Comparison of ENCODE assay signal across 27 cellular contexts in the genomic region with DNA sequence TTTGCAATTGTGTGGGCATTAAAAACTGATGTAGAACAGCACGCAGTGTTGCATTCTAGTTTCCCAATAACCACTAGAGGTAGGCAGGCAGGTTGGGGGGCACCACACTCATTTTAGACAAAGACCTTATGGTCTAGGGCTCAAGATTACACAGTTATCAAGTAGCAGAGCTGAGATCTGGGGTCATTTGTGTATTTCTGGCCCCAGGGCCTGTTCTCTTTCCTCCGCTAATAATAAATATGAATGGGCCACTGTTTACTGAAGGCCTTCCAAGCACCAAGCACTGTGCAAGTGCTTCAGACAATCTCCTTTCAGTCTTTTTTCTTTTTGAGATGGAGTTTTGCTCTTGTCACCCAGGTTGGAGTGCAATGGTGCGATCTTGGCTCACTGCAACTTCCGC. TPM values are rescaled to one million over a fixed set of nuclear protein-coding genes. Genes with fewer than 3 reads are reported as not detected.
"Had no signal": no experiment of that assay in that cellular context is flagged by ENCODE, and none has a peak within 500 bp of the region (broad histone marks: within the 10 kb centered on the region; RNA-seq: fewer than 3 reads in every experiment).

No MANE protein-coding gene starts in this region.

- H3K27me3 Mint-ChIP-seq: dendritic cell treated with granulocyte-macrophage colony-stimulating factor and Interleukin-4, amounts not matched to agents 40 ng/mL and 50 ng/mL, for 4 days; naive B cell had no signal

- H3K27me3 ChIP-seq: esophagus squamous epithelium, gastroesophageal sphincter, heart left ventricle, hepatocyte, left lung had no signal

- H3K4me3 ChIP-seq: coronary artery, esophagus squamous epithelium, gastroesophageal sphincter, heart left ventricle, hepatocyte, left lung, lower lobe of right lung, mucosa of descending colon had no signal

- DNase-seq: effector CD8-positive, alpha-beta T cell; effector memory CD8-positive, alpha-beta T cell; endodermal cell; erythroblast; esophagus squamous epithelium; foreskin fibroblast; left cardiac atrium; left ventricle myocardium superior; lower lobe of right lung; mesenchymal stem cell; mucosa of descending colon; naive B cell had no signal

- H3K27ac Mint-ChIP-seq: dendritic cell treated with granulocyte-macrophage colony-stimulating factor and Interleukin-4, amounts not matched to agents 40 ng/mL and 50 ng/mL, for 4 days; effector memory CD8-positive, alpha-beta T cell; endodermal cell; mesothelial cell of epicardium; naive B cell had no signal

- H3K4me3 Mint-ChIP-seq: dendritic cell treated with granulocyte-macrophage colony-stimulating factor and Interleukin-4, amounts not matched to agents 40 ng/mL and 50 ng/mL, for 4 days; effector memory CD8-positive, alpha-beta T cell; endodermal cell; mesothelial cell of epicardium; naive B cell had no signal

- H3K4me1 ChIP-seq: esophagus squamous epithelium, gastroesophageal sphincter, heart left ventricle, left lung, lower lobe of right lung had no signal

- H3K4me1 Mint-ChIP-seq: endodermal cell, mesothelial cell of epicardium, naive B cell had no signal

- H3K9me3 ChIP-seq: lower lobe of right lung had no signal

- H3K27ac ChIP-seq: coronary artery, epithelial cell of prostate, esophagus squamous epithelium, gastroesophageal sphincter, heart left ventricle, hepatocyte, left lung, lower lobe of right lung had no signal

- ATAC-seq: effector memory CD8-positive, alpha-beta T cell; esophagus mucosa; gastroesophageal sphincter; heart left ventricle; left cardiac atrium; left lung; left ventricle myocardium superior; lower lobe of right lung; mucosa of descending colon had no signal

RNA-seq across cellular contexts. Expression of gene LDLRAD2, which starts 23.9 kb away (rescaled TPM):
- total RNA-seq: cerebellum, dermis microvascular lymphatic vessel endothelial cell, esophagus squamous epithelium, frontal cortex, kidney epithelial cell, lung microvascular endothelial cell, myocyte had no signal
